ENCODE assay signal across 20 cellular contexts in genomic region chr11:64344721-64345120, GRCh38.
"Had no signal": no experiment of that assay in that cellular context is flagged by ENCODE, and none has a peak within 500 bp of the region (broad histone marks: within the 10 kb centered on the region; RNA-seq: fewer than 3 reads in every experiment).

No MANE protein-coding gene starts in this region.

- H3K4me3 ChIP-seq: body of pancreas, esophagus muscularis mucosa, right lobe of liver, thoracic aorta had no signal

- H3K27ac ChIP-seq: body of pancreas, esophagus muscularis mucosa, foreskin keratinocyte, right lobe of liver, thoracic aorta had no signal

- H3K9me3 ChIP-seq: body of pancreas, esophagus muscularis mucosa, right lobe of liver, thoracic aorta had no signal

- H3K27me3 ChIP-seq: body of pancreas, esophagus muscularis mucosa, foreskin keratinocyte, right lobe of liver had no signal

- ATAC-seq: activated CD8-positive, alpha-beta T cell treated with anti-CD3 and anti-CD28 coated beads, Interleukin-2, amount 10 ng/mL, durations not matched to agents 7 days and 5 days; activated T-cell treated with anti-CD3 and anti-CD28 coated beads, Interleukin-2, amount 50 U/mL, for 72 hours; body of pancreas; foreskin keratinocyte; left cardiac atrium; left ventricle myocardium superior; right lobe of liver; WTC11 had no signal

- DNase-seq: activated CD4-positive, alpha-beta T cell treated with anti-CD3 and anti-CD28 coated beads for 1 hour; activated CD8-positive, alpha-beta T cell treated with anti-CD3 and anti-CD28 coated beads, Interleukin-2, amount 10 ng/mL, durations not matched to agents 7 days and 5 days; activated naive CD4-positive, alpha-beta T cell; activated T-cell treated with anti-CD3 and anti-CD28 coated beads for 4 hours; activated T-cell treated with anti-CD3 and anti-CD28 coated beads, Interleukin-2, amount 50 U/mL, for 72 hours; aorta; body of pancreas; dermis blood vessel endothelial cell; effector CD4-positive, alpha-beta T cell; foreskin keratinocyte; left cardiac atrium; left ventricle myocardium superior; mammary epithelial cell; right lobe of liver; stimulated activated CD4-positive, alpha-beta T cell treated with anti-CD3 and anti-CD28 coated beads, Interleukin-2, amount 100 ng/mL, for 48 hours; T-helper 2 cell; trophoblast cell had no signal

- H3K36me3 ChIP-seq: esophagus muscularis mucosa, right lobe of liver, thoracic aorta had no signal
